Comparison of ENCODE assay signal across 18 cellular contexts in the genomic region with DNA sequence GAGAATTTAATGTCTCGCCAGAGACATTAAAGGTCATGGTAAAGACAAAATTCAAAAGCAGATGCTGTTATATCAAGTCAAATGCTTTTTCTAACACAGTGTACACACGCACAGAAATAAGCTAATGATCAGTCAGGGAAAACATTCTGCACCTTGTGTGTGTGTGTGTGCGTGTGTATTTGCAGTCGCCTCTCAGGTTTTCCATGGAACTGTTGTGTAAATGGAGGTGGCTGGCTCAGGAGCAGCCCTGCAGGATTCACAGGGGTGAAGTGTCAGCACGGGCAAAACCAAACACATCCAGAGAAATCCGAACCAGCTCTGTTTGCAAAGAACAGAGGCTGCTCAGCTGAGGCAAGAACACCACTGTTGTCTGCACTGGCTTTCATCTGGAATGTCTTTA.
DNase-seq lines count a peak whose midpoint lies in the region; ATAC-seq and TF ChIP-seq lines count a peak whose summit lies in the region.
"Had no signal": no experiment of that assay in that cellular context is flagged by ENCODE, and none has a peak within 500 bp of the region (broad histone marks: within the 10 kb centered on the region; RNA-seq: fewer than 3 reads in every experiment).

No MANE protein-coding gene starts in this region.

- no peak overlapping the region for H2BK15ac ChIP-seq in IMR-90 (ENCODE audit: low read depth, low read length)
- no peak overlapping the region for H2BK15ac ChIP-seq in mesenchymal stem cell (ENCODE audit: low read depth, poor library complexity, severe bottlenecking)
- H2BK15ac ChIP-seq in H9 (ENCODE audit: low read depth, low read length) = no peak overlapping the region

- H3K9ac ChIP-seq in IMR-90 (ENCODE audit: low read depth, low read length) = no peak overlapping the region
- H3K9ac ChIP-seq in mesenchymal stem cell (ENCODE audit: low read length) = no peak overlapping the region
- no peak overlapping the region for H3K9ac ChIP-seq in H9 (ENCODE audit: extremely low read depth, insufficient read length, low read length)

- H3K14ac ChIP-seq in IMR-90 (replicated peaks; ENCODE audit: low read depth, low read length) = no peak overlapping the region; the same call in 1 of the 2 replicates
- no peak overlapping the region for H3K14ac ChIP-seq in mesenchymal stem cell (ENCODE audit: low read length in 2 of 2)
- no peak overlapping the region for H3K14ac ChIP-seq in H9 (ENCODE audit: insufficient read depth, low read length)

- peaks cover 2% of the 10 kb centered on the region for H3K23me2 ChIP-seq in H9 (ENCODE audit: insufficient read length, low read depth, low read length, poor library complexity, severe bottlenecking)

- no peak overlapping the region for H2BK20ac ChIP-seq in IMR-90 (ENCODE audit: low read depth, low read length)
- H2BK20ac ChIP-seq in H9 (ENCODE audit: low read depth, low read length, poor library complexity, severe bottlenecking) = no peak overlapping the region

- no peak overlapping the region for H2AK5ac ChIP-seq in IMR-90 (ENCODE audit: low read depth, low read length)
- no peak overlapping the region for H2AK5ac ChIP-seq in mesenchymal stem cell (ENCODE audit: low read length, severe bottlenecking)
- no peak overlapping the region for H2AK5ac ChIP-seq in H9 (ENCODE audit: insufficient read length, low read length)

- no peak for TF ChIP-seq RAD21 in IMR-90 (IDR thresholded peaks at IDR 0.05; ENCODE audit: low read length)

- H3K4me1 ChIP-seq in IMR-90 (ENCODE audit: control insufficient read depth, insufficient read depth, low read length) = peaks cover 12% of the 10 kb centered on the region
- peaks cover 12% of the 10 kb centered on the region for H3K4me1 ChIP-seq in mesenchymal stem cell (ENCODE audit: control insufficient read depth, insufficient read depth, low read depth, low read length)
- no peaks in the 10 kb centered on the region; the same call in 1 of the 2 replicates for H3K4me1 ChIP-seq in H9 (ENCODE audit: insufficient read depth, low read length)

- no peak overlapping the region for H3K18ac ChIP-seq in IMR-90 (ENCODE audit: low read depth, low read length)
- no peak overlapping the region for H3K18ac ChIP-seq in mesenchymal stem cell (ENCODE audit: low read depth in 1 of 2, low read length in 2 of 2)
- H3K18ac ChIP-seq in H9 (ENCODE audit: insufficient read length, low read depth, low read length) = no peak overlapping the region

- no peak overlapping the region for H3K27ac Mint-ChIP-seq in H9

- H4K20me1 ChIP-seq in IMR-90 (ENCODE audit: insufficient read depth, low read length) (peaks cover 3% of the 10 kb centered on the region; the same call in 1 of the 2 replicates), H9 (ENCODE audit: control insufficient read depth, insufficient read depth, insufficient read length) (no peaks in the 10 kb centered on the region)

- H3K79me2 ChIP-seq in H9 (ENCODE audit: insufficient read depth, low read length) = no peaks in the 10 kb centered on the region

- H3K56ac ChIP-seq in IMR-90 (ENCODE audit: extremely low read depth, insufficient read depth, low read length) (no peak overlapping the region), H9 (ENCODE audit: insufficient read length, low read depth, low read length) (no peak overlapping the region)

- H2BK5ac ChIP-seq in IMR-90 (ENCODE audit: low read depth, low read length, poor library complexity, severe bottlenecking) (no peak overlapping the region), mesenchymal stem cell (ENCODE audit: low read depth, low read length, poor library complexity, severe bottlenecking) (no peak overlapping the region), H9 (ENCODE audit: insufficient read length, low read length) (no peak overlapping the region)

- no TSS peak for BruUV-seq in IMR-90 (replicated peaks; lab: Mats Ljungman, UMichigan)

- H3K36me3 Mint-ChIP-seq in H9 (ENCODE audit: insufficient read depth in 1 of 3, low read depth in 3 of 3) = peaks cover 0 to 5% (median 2%) of the 10 kb centered on the region in 3 experiments; a peak in 1 of 7 replicates

- H3K36me3 ChIP-seq in IMR-90 (ENCODE audit: control insufficient read depth, insufficient read depth, low read length) (no peaks in the 10 kb centered on the region), mesenchymal stem cell (ENCODE audit: control insufficient read depth in 1 of 2, insufficient read depth in 2 of 2, low read depth in 1 of 2, low read length in 2 of 2) (no peaks in the 10 kb centered on the region)
- H3K36me3 ChIP-seq: SJSA1 had no signal

- H4K8ac ChIP-seq in IMR-90 (ENCODE audit: low read depth in 2 of 2, low read length in 2 of 2) (no peak overlapping the region), mesenchymal stem cell (ENCODE audit: low read length) (no peak overlapping the region), H9 (replicated peaks; ENCODE audit: insufficient read length, low read depth, low read length) (no peak overlapping the region)

- H3K4me3 Mint-ChIP-seq in H9 = no peak overlapping the region

- no peaks in the 10 kb centered on the region; the same call in 1 of the 2 replicates for H3K27me3 Mint-ChIP-seq in H9 (ENCODE audit: low read depth)

- H4K5ac ChIP-seq in IMR-90 (ENCODE audit: low read depth, low read length) (no peak overlapping the region), H9 (ENCODE audit: insufficient read length, low read depth, low read length) (no peak overlapping the region)

- intact Hi-C loops in IMR-90 (cut with micrococcal nuclease) = no loop called here

- TF ChIP-seq POLR2A in IMR-90 (IDR thresholded peaks at IDR 0.05; ENCODE audit: low read depth, low read length) = no peak

- H3K27ac ChIP-seq in IMR-90 (ENCODE audit: insufficient read depth, low read length) (no peak overlapping the region), mesenchymal stem cell (ENCODE audit: low read length, poor library complexity, severe bottlenecking) (no peak overlapping the region), H9 (ENCODE audit: insufficient read length, low read depth, low read length) (no peak overlapping the region)
- H3K27ac ChIP-seq: HL-60, SJSA1 had no signal

- H2AFZ ChIP-seq in IMR-90 (replicated peaks; ENCODE audit: low read length, poor library complexity) = no peak overlapping the region
- H2AFZ ChIP-seq in mesenchymal stem cell (ENCODE audit: low read depth, low read length) = no peak overlapping the region
- H2AFZ ChIP-seq in H9 (ENCODE audit: low read length) = no peak overlapping the region

- POLR2A ChIA-PET in IMR-90 (lab: Charles Lee; ENCODE audit: unreplicated experiment) = no interaction called here

- H2BK12ac ChIP-seq in mesenchymal stem cell (ENCODE audit: low read length in 2 of 2) = no peak overlapping the region
- no peak overlapping the region for H2BK12ac ChIP-seq in H9 (ENCODE audit: insufficient read length, low read depth, low read length)

- H3K4me2 ChIP-seq in IMR-90 (ENCODE audit: low read depth, low read length) (no peak overlapping the region), mesenchymal stem cell (ENCODE audit: low read length, poor library complexity, severe bottlenecking) (no peak overlapping the region), H9 (ENCODE audit: insufficient read depth, insufficient read length, low read length) (no peak overlapping the region)

- no peak overlapping the region for H3T11ph ChIP-seq in H9 (ENCODE audit: low read length)

- CTCF ChIA-PET in IMR-90 (lab: Yijun Ruan, JAX) = no interaction called here

- H3K4me3 ChIP-seq in IMR-90 (ENCODE audit: insufficient read depth, low read depth, low read length) (no peak overlapping the region), mesenchymal stem cell (ENCODE audit: insufficient read depth in 1 of 2, low read depth in 1 of 2, low read length in 2 of 2) (no peak overlapping the region)
- H3K4me3 ChIP-seq: SJSA1 had no signal

- 0 out of 4 replicates have a peak, but pooled peaks cover 0 to 3% of the 10 kb centered on the region in 2 experiments for H3K79me1 ChIP-seq in IMR-90 (ENCODE audit: low read depth in 1 of 2, low read length in 2 of 2)
- H3K79me1 ChIP-seq in mesenchymal stem cell (replicated peaks; ENCODE audit: low read length, poor library complexity, severe bottlenecking) = no peaks in the 10 kb centered on the region
- H3K79me1 ChIP-seq in H9 (ENCODE audit: insufficient read depth, low read depth, low read length, poor library complexity, severe bottlenecking) = no peaks in the 10 kb centered on the region

- dilution Hi-C loops in IMR-90 (cut with HindIII; ENCODE audit: low sequenced_read_pairs, unreplicated experiment) = no loop called here

- H3K4ac ChIP-seq in IMR-90 (ENCODE audit: low read depth, low read length) (no peak overlapping the region), mesenchymal stem cell (ENCODE audit: low read depth in 1 of 2, low read length in 2 of 2) (peak overlapping the region in 1 of 2 experiments; percentile 7), H9 (ENCODE audit: low read depth, low read length) (no peak overlapping the region)

- TF ChIP-seq CTCF in IMR-90 (conservative IDR thresholded peaks at IDR 0.05; ENCODE audit: low read depth, low read length) = no peak
- no peak for TF ChIP-seq CTCF in H9 (conservative IDR thresholded peaks at IDR 0.05)

- ATAC-seq in IMR-90 (ENCODE audit: low read depth) = no peak
- no peak for ATAC-seq in GM21619 (IDR thresholded peaks at IDR 0.05; ENCODE audit: unreplicated experiment)
- ATAC-seq: Panc1 had no signal

- no peaks in the 10 kb centered on the region for H3K27me3 ChIP-seq in IMR-90 (ENCODE audit: control insufficient read depth, insufficient read depth, low read length)
- no peaks in the 10 kb centered on the region for H3K27me3 ChIP-seq in mesenchymal stem cell (ENCODE audit: control insufficient read depth in 1 of 2, insufficient read depth in 1 of 2, low read length in 2 of 2)
- H3K27me3 ChIP-seq in H9 (ENCODE audit: insufficient read depth, low read length) = no peaks in the 10 kb centered on the region
- H3K27me3 ChIP-seq: SJSA1 had no signal

- H2BK120ac ChIP-seq in IMR-90 (ENCODE audit: low read depth, low read length) = no peak overlapping the region
- no peak overlapping the region for H2BK120ac ChIP-seq in mesenchymal stem cell (ENCODE audit: low read depth, low read length)
- no peak overlapping the region for H2BK120ac ChIP-seq in H9 (ENCODE audit: low read depth, low read length, poor library complexity, severe bottlenecking)

- peaks cover 22% of the 10 kb centered on the region for H3K9me1 ChIP-seq in IMR-90 (ENCODE audit: insufficient read depth, low read length)

- H3K4me1 Mint-ChIP-seq in H9 = peaks cover 12 to 20% of the 10 kb centered on the region in 2 experiments

- H2AK9ac ChIP-seq in IMR-90 (replicated peaks; ENCODE audit: low read depth, low read length, poor library complexity) = peak overlapping the region; percentile 56

- WGBS in IMR-90 (ENCODE audit: extremely low coverage in 2 of 2, insufficient read length in 1 of 2), 2 experiments = 20% methylated on average over 2 of the region's 6 CpGs; no CpG with 5 or more reads in 1 of the 2 experiments
- WGBS in mesenchymal stem cell = 57% methylated on average over 6 of the region's 6 CpGs
- WGBS in H9 (ENCODE audit: extremely low coverage, insufficient read length, low lambda C conversion rate) = no CpG with 5 or more reads among the region's 6 CpGs

- H3K9me3 Mint-ChIP-seq in H9 = peaks cover 4% of the 10 kb centered on the region in 2 experiments; a peak in 2 of 5 replicates

- no peak overlapping the region for H3K23ac ChIP-seq in IMR-90 (ENCODE audit: low read depth, low read length)
- no peak overlapping the region for H3K23ac ChIP-seq in mesenchymal stem cell (ENCODE audit: low read length in 2 of 2)
- no peak overlapping the region for H3K23ac ChIP-seq in H9 (ENCODE audit: insufficient read length, low read depth, low read length)

- H4K91ac ChIP-seq in IMR-90 (ENCODE audit: insufficient read depth, low read depth, low read length) (no peak overlapping the region), mesenchymal stem cell (ENCODE audit: low read length) (no peak overlapping the region), H9 (ENCODE audit: insufficient read length, low read depth, low read length) (no peak overlapping the region)

- in situ Hi-C loops in IMR-90 (cut with MboI; ENCODE audit: low sequenced_read_pairs) = no loop called here

- DNase-seq in NCI-H748 (lab: John Stamatoyannopoulos, UW; ENCODE audit: unreplicated experiment) = peak; percentile 18
- DNase-seq in NCI-H748 treated with DMSO at 0.1 percent for 48 hours (lab: John Stamatoyannopoulos, UW) = no peak
- DNase-seq in IMR-90 = no peak
- DNase-seq in NCI-H69 (lab: John Stamatoyannopoulos, UW) = peak; percentile 4
- peak; percentile 21 for DNase-seq in mesenchymal stem cell
- no peak for DNase-seq in H9
- DNase-seq: C1 segment of cervical spinal cord, DMS 273 treated with DMSO at 0.1 percent for 48 hours, GDM1, HCEC 1CT, MM.1S, NCI-H1092, NCI-H1436 treated with DMSO at 0.1 percent for 48 hours, NCI-H2081 treated with DMSO at 0.1 percent for 48 hours had no signal

- H3K9me3 ChIP-seq in IMR-90 (ENCODE audit: control insufficient read depth, insufficient read depth, low read length) (no peaks in the 10 kb centered on the region), mesenchymal stem cell (ENCODE audit: control insufficient read depth, low read length) (peaks cover 4% of the 10 kb centered on the region), H9 (ENCODE audit: control insufficient read depth, low read depth, low read length) (no peaks in the 10 kb centered on the region)
- H3K9me3 ChIP-seq: SJSA1 had no signal

Comparison
In these comparisons a context has a peak if more than half of its experiments do, and no peak if none do; other contexts are left out.
1. DNase-seq: peak in NCI-H748 (single experiment), NCI-H69 (single experiment) and mesenchymal stem cell (single experiment); none in NCI-H748 treated with DMSO at 0.1 percent for 48 hours (single experiment), IMR-90 (single experiment) and H9 (single experiment).